Comparison of ENCODE assay signal across 8 cellular contexts in the genomic region with DNA sequence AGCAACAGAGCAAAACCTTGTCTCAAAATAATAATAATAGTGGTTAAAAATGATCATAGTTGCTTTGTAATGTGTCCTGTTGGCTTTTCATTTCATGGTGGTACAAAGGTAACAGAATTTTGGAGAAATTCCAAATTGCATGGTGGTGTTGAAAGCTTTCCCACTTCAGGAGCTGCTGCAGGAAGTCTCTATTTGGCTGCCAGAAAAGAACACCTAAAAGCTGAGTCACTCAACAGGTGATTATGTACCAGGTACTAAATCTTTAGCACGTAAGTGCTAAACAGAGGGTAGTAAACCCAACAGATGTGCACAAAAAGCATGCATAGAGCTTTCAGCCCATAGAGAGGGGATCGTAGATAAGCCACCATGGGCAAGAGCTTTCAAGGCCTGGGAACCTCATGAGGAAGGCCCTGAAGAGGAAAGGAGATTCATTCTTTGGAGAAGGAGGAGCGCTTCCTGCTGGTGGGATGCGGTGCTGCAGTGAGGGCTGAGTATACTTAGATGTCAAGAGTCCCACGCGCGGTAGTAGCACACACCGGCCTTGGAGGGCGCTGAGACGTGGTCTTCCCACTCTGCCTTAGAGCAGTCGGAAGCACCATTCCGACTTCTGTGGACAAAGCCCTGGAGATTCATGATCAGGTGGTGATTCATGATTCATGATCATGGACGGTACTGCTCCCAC.
DNase-seq lines count a peak whose midpoint lies in the region; ATAC-seq, FAIRE-seq and TF ChIP-seq lines count a peak whose summit lies in the region.

No MANE protein-coding gene starts in this region.

- no peaks in the 10 kb centered on the region for H3K4me1 ChIP-seq in H9 (ENCODE audit: insufficient read depth, low read length)
- H3K4me1 ChIP-seq in Panc1 (ENCODE audit: control insufficient read depth, insufficient read depth, low read length), result no peaks in the 10 kb centered on the region
- peaks cover 3% of the 10 kb centered on the region; the same call in 1 of the 2 replicates for H3K4me1 ChIP-seq in GM12878 (ENCODE audit: control insufficient read depth, insufficient read depth, low read length)
- H3K4me1 ChIP-seq in gastrocnemius medialis, result no peaks in the 10 kb centered on the region

- H3K9me3 ChIP-seq in H9 (ENCODE audit: control insufficient read depth, low read depth, low read length), result no peaks in the 10 kb centered on the region
- no peaks in the 10 kb centered on the region for H3K9me3 ChIP-seq in Panc1 (ENCODE audit: control insufficient read depth, insufficient read depth, low read depth, low read length)
- H3K9me3 ChIP-seq in GM12878 (replicated peaks; ENCODE audit: control insufficient read depth, insufficient read depth, low read length), result no peaks in the 10 kb centered on the region; the same call in 2 of the 3 replicates
- H3K9me3 ChIP-seq in gastrocnemius medialis, result no peaks in the 10 kb centered on the region

- RAD21 ChIA-PET in GM12878 (lab: Charles Lee; ENCODE audit: unreplicated experiment), result interaction anchor here (0.6 to 20.6 kb wide), 4 partner anchors 9 to 1224 kb away, joined by 3 to 410 read pairs (median 8); no protein-coding TSS in a partner anchor

- H3K79me2 ChIP-seq in H9 (ENCODE audit: insufficient read depth, low read length) (no peaks in the 10 kb centered on the region), GM12878 (ENCODE audit: control insufficient read depth, insufficient read depth, low read length) (peaks cover 8% of the 10 kb centered on the region)

- TF ChIP-seq EP300 in GM12878 (IDR thresholded peaks at IDR 0.05; ENCODE audit: borderline replicate concordance in 1 of 2, control insufficient read depth in 1 of 2, low read depth in 2 of 2, low read length in 2 of 2), result no peak

- TF ChIP-seq POLR2A in GM12878 (IDR thresholded peaks at IDR 0.05; ENCODE audit: low read depth, low read length) (no peak), gastrocnemius medialis (IDR thresholded peaks at IDR 0.05) (no peak)

- POLR2A ChIA-PET in Panc1 (lab: Charles Lee), result no interaction called here
- POLR2A ChIA-PET in GM12878 (lab: Charles Lee), result interaction anchor here (0.6 to 1.8 kb wide), 4 partner anchors 9 to 975 kb away, joined by 3 to 5 read pairs (median 4); no protein-coding TSS in a partner anchor

- H3K27me3 Mint-ChIP-seq in H9 (ENCODE audit: low read depth) (no peaks in the 10 kb centered on the region), memory B cell (no peaks in the 10 kb centered on the region)

- no peaks in the 10 kb centered on the region for H4K20me1 ChIP-seq in H9 (ENCODE audit: control insufficient read depth, insufficient read depth, insufficient read length)
- no peaks in the 10 kb centered on the region for H4K20me1 ChIP-seq in GM12878 (ENCODE audit: control insufficient read depth, insufficient read depth)

- TF ChIP-seq CTCF in H9 (conservative IDR thresholded peaks at IDR 0.05) (peak; percentile 97), Panc1 (IDR thresholded peaks at IDR 0.05) (no peak; the same call in 1 of the 2 replicates), GM12878 (IDR thresholded peaks at IDR 0.05 in 2 of 3, conservative IDR thresholded peaks at IDR 0.05 in 1 of 3; ENCODE audit: control insufficient read depth in 2 of 3, extremely low read depth in 1 of 3, insufficient read depth in 1 of 3, low read depth in 3 of 3, low read length in 3 of 3) (peak; percentile 56 to 81 (median 78)), gastrocnemius medialis (IDR thresholded peaks at IDR 0.05 in 4 of 5, conservative IDR thresholded peaks at IDR 0.05 in 1 of 5) (peak in 1 of 5 experiments; percentile 20)

- no peak overlapping the region for H2BK5ac ChIP-seq in H9 (ENCODE audit: insufficient read length, low read length)

- BruUV-seq in Panc1 (replicated peaks; lab: Mats Ljungman, UMichigan) (no TSS peak), GM12878 (replicated peaks; lab: Mats Ljungman, UMichigan) (no TSS peak)

- H4K91ac ChIP-seq in H9 (ENCODE audit: insufficient read length, low read depth, low read length), result no peak overlapping the region

- no peak overlapping the region for H2BK15ac ChIP-seq in H9 (ENCODE audit: low read depth, low read length)

- no peak overlapping the region for H3K4ac ChIP-seq in H9 (ENCODE audit: low read depth, low read length)

- H3K9ac ChIP-seq in H9 (ENCODE audit: extremely low read depth, insufficient read length, low read length), result no peak overlapping the region
- no peak overlapping the region for H3K9ac ChIP-seq in GM12878 (ENCODE audit: control insufficient read depth, insufficient read depth, low read length)

- SMC1A ChIA-PET in GM12878 (lab: Charles Lee; ENCODE audit: uncharacterized antibody, unreplicated experiment), result interaction anchor here (0.6 to 13.1 kb wide), 15 partner anchors 9 to 175 kb away, joined by 3 to 366 read pairs (median 4); partner anchors contain the start of gene YAE1

- no peak overlapping the region for H3T11ph ChIP-seq in H9 (ENCODE audit: low read length)

- no peak overlapping the region for H3K23ac ChIP-seq in H9 (ENCODE audit: insufficient read length, low read depth, low read length)

- ATAC-seq in Panc1 (0 out of 2 replicates have a peak, but pooled peaks have one; percentile 34), GM12878 (peak; percentile 76), memory B cell (ENCODE audit: low read depth) (peak; percentile 71), gastrocnemius medialis (no peak), HG03521 (IDR thresholded peaks at IDR 0.05; ENCODE audit: unreplicated experiment) (no peak)

- H2BK120ac ChIP-seq in H9 (ENCODE audit: low read depth, low read length, poor library complexity, severe bottlenecking), result no peak overlapping the region

- H3K36me3 ChIP-seq in Panc1 (ENCODE audit: control insufficient read depth, insufficient read depth, low read length) (no peaks in the 10 kb centered on the region), GM12878 (ENCODE audit: control insufficient read depth in 2 of 2, insufficient read depth in 2 of 2, low read length in 1 of 2) (peaks cover 0 to 2% of the 10 kb centered on the region in 2 experiments), gastrocnemius medialis (no peaks in the 10 kb centered on the region)

- CTCF ChIA-PET in Panc1 (lab: Charles Lee), result no interaction called here
- CTCF ChIA-PET in GM12878 (lab: Yijun Ruan, JAX), result interaction anchor here (0.7 to 15.4 kb wide), 10 partner anchors 9 to 185 kb away, joined by 3 to 612 read pairs (median 5); partner anchors contain the start of gene RALA

- no peak overlapping the region for H3K14ac ChIP-seq in H9 (ENCODE audit: insufficient read depth, low read length)

- H3K4me3 ChIP-seq in Panc1 (ENCODE audit: low read depth in 2 of 2, low read length in 2 of 2) (no peak overlapping the region), GM12878 (no peak overlapping the region), gastrocnemius medialis (no peak overlapping the region)

- H3K27ac Mint-ChIP-seq in H9 (peak overlapping the region in 1 of 3 experiments; percentile 51; a peak in 1 of 7 replicates), memory B cell (no peak overlapping the region)

- peak; percentile 69 for TF ChIP-seq RAD21 in GM12878 (IDR thresholded peaks at IDR 0.05; ENCODE audit: insufficient read depth, low read depth, low read length)

- H3K27ac ChIP-seq in H9 (ENCODE audit: insufficient read length, low read depth, low read length) (no peak overlapping the region), Panc1 (ENCODE audit: low read length) (no peak overlapping the region), GM12878 (ENCODE audit: control insufficient read depth, insufficient read depth) (no peak overlapping the region), gastrocnemius medialis (no peak overlapping the region)

- H3K27me3 ChIP-seq in H9 (ENCODE audit: insufficient read depth, low read length), result no peaks in the 10 kb centered on the region
- no peaks in the 10 kb centered on the region for H3K27me3 ChIP-seq in Panc1 (ENCODE audit: control insufficient read depth, insufficient read depth, low read length)
- no peaks in the 10 kb centered on the region for H3K27me3 ChIP-seq in GM12878 (replicated peaks in 1 of 2; ENCODE audit: control insufficient read depth in 2 of 2, insufficient read depth in 2 of 2, low read length in 1 of 2)
- no peaks in the 10 kb centered on the region for H3K27me3 ChIP-seq in gastrocnemius medialis

- FAIRE-seq in GM12878 (lab: Jason Lieb, UNC), result no peak

- no peak overlapping the region for H2AFZ ChIP-seq in H9 (ENCODE audit: low read length)
- no peak overlapping the region for H2AFZ ChIP-seq in GM12878 (ENCODE audit: control insufficient read depth, low read depth, low read length)

- no CpG with 5 or more reads among the region's 13 CpGs for WGBS in H9 (ENCODE audit: extremely low coverage, insufficient read length, low lambda C conversion rate)
- 84% methylated on average over 13 of the region's 13 CpGs for WGBS in GM12878 (ENCODE audit: insufficient coverage, insufficient replicate concordance, low lambda C conversion rate, missing lambda C conversion rate)

- peak; percentile 15 for DNase-seq in CMK (ENCODE audit: low read depth)
- DNase-seq in H9, result peak; percentile 92
- DNase-seq in Panc1 (ENCODE audit: low read depth, low spot score), result no peak
- no peak for DNase-seq in GM12878 (ENCODE audit: low read depth, low spot score)
- DNase-seq in memory B cell (ENCODE audit: low spot score in 2 of 2), result peak; percentile 28 to 35
- DNase-seq in gastrocnemius medialis, result no peak
- no peak for DNase-seq in glomerular visceral epithelial cell (ENCODE audit: extremely low spot score)

- H3K4me3 Mint-ChIP-seq in H9 (no peak overlapping the region), memory B cell (no peak overlapping the region)

- in situ Hi-C loops in Panc1 (cut with HindIII; ENCODE audit: low pct_unique_long_range_greater_than_20kb, low sequenced_read_pairs), result no loop called here
- in situ Hi-C loops in GM12878 (cut with MboI), result loop anchor here (25.0 kb wide), 1 partner anchor 1380 kb away; no protein-coding TSS in a partner anchor
- in situ Hi-C loops in gastrocnemius medialis (cut with MboI; ENCODE audit: low sequenced_read_pairs in 4 of 4), result no loop called here

- H3K79me1 ChIP-seq in H9 (ENCODE audit: insufficient read depth, low read depth, low read length, poor library complexity, severe bottlenecking), result no peaks in the 10 kb centered on the region

- H3K36me3 Mint-ChIP-seq in H9 (ENCODE audit: insufficient read depth in 1 of 3, low read depth in 3 of 3) (peaks cover 0 to 13% (median 3%) of the 10 kb centered on the region in 3 experiments; a peak in 3 of 7 replicates), memory B cell (peaks cover 4% of the 10 kb centered on the region)

- H3K23me2 ChIP-seq in H9 (ENCODE audit: insufficient read length, low read depth, low read length, poor library complexity, severe bottlenecking), result no peaks in the 10 kb centered on the region

- H2AK5ac ChIP-seq in H9 (ENCODE audit: insufficient read length, low read length), result no peak overlapping the region

- H3K4me2 ChIP-seq in H9 (ENCODE audit: insufficient read depth, insufficient read length, low read length) (no peak overlapping the region), GM12878 (ENCODE audit: control insufficient read depth, insufficient read depth) (no peak overlapping the region)

- peaks cover 11 to 13% of the 10 kb centered on the region in 2 experiments for H3K4me1 Mint-ChIP-seq in H9
- H3K4me1 Mint-ChIP-seq in memory B cell, result peaks cover 9% of the 10 kb centered on the region

- H3K9me3 Mint-ChIP-seq in H9, result no peaks in the 10 kb centered on the region
- H3K9me3 Mint-ChIP-seq in memory B cell, result no peaks in the 10 kb centered on the region

- no peak overlapping the region for H2BK12ac ChIP-seq in H9 (ENCODE audit: insufficient read length, low read depth, low read length)

- intact Hi-C loops in Panc1 (cut with micrococcal nuclease; ENCODE audit: unreplicated experiment) (no loop called here), GM12878 (cut with micrococcal nuclease; ENCODE audit: unreplicated experiment) (loop anchor here (1.0 kb wide), 1 partner anchor 162 kb away; no protein-coding TSS in a partner anchor), gastrocnemius medialis (cut with DNase I; ENCODE audit: low total_unique reads) (no loop called here)

- H3K18ac ChIP-seq in H9 (ENCODE audit: insufficient read length, low read depth, low read length), result no peak overlapping the region

- H4K5ac ChIP-seq in H9 (ENCODE audit: insufficient read length, low read depth, low read length), result no peak overlapping the region

- H4K8ac ChIP-seq in H9 (replicated peaks; ENCODE audit: insufficient read length, low read depth, low read length), result no peak overlapping the region

- H2BK20ac ChIP-seq in H9 (ENCODE audit: low read depth, low read length, poor library complexity, severe bottlenecking), result no peak overlapping the region

- no peak overlapping the region for H3K56ac ChIP-seq in H9 (ENCODE audit: insufficient read length, low read depth, low read length)

Comparison
In these comparisons a context has a peak if more than half of its experiments do, and no peak if none do; other contexts are left out.
1. DNase-seq: peak in CMK (single experiment), H9 (single experiment) and memory B cell (2 of 2); none in Panc1 (single experiment), GM12878 (single experiment), gastrocnemius medialis (0 of 2) and glomerular visceral epithelial cell (single experiment).
2. ATAC-seq: peak in Panc1 (single experiment), GM12878 (single experiment) and memory B cell (single experiment); none in gastrocnemius medialis (0 of 2) and HG03521 (single experiment).